ENCODE assay signal across 17 cellular contexts in genomic region chrX:126552313-126553022, GRCh38. TPM values are rescaled to one million over a fixed set of nuclear protein-coding genes. Genes with fewer than 3 reads are reported as not detected.
DNase-seq lines count a peak whose midpoint lies in the region; ATAC-seq, FAIRE-seq and TF ChIP-seq lines count a peak whose summit lies in the region.
"Had no signal": no experiment of that assay in that cellular context is flagged by ENCODE, and none has a peak within 500 bp of the region (broad histone marks: within the 10 kb centered on the region; RNA-seq: fewer than 3 reads in every experiment).

TSS of gene DCAF12L1 (minus strand) at chrX:126552814. CDS start at chrX:126552608, 206 bp downstream.

- peak; percentile 8 to 56 (median 33) for DNase-seq in right cardiac atrium
- DNase-seq in heart left ventricle: no peak
- peak; percentile 30 for DNase-seq in neural crest cell (ENCODE audit: low read depth, low spot score)
- no peak for DNase-seq in GM12892 (ENCODE audit: insufficient read length)
- DNase-seq in NCI-H1092 treated with DMSO at 0.1 percent for 48 hours (lab: John Stamatoyannopoulos, UW): no peak
- DNase-seq: activated CD4-positive, alpha-beta T cell treated with anti-CD3 and anti-CD28 coated beads, Interleukin-2, amount 10 ng/mL, durations not matched to agents 7 days and 5 days; amniotic stem cell; CD4-positive, alpha-beta memory T cell; NCI-H1417 treated with DMSO at 0.1 percent for 48 hours had no signal

- peaks cover 21% of the 10 kb centered on the region for H3K27me3 Mint-ChIP-seq in neural crest cell (ENCODE audit: low read depth)
- H3K27me3 Mint-ChIP-seq: activated CD4-positive, alpha-beta T cell treated with anti-CD3 and anti-CD28 coated beads, Interleukin-2, amount 10 ng/mL, durations not matched to agents 7 days and 5 days; CD4-positive, alpha-beta memory T cell had no signal

- H3K27ac ChIP-seq in right cardiac atrium (ENCODE audit: low read length) (no peak within 1 kb of the TSS), heart left ventricle (no peak within 1 kb of the TSS)
- H3K27ac ChIP-seq: coronary artery, KMS-11 had no signal

- no peaks in the 10 kb centered on the region for H3K36me3 ChIP-seq in heart left ventricle

- no peaks in the 10 kb centered on the region for H3K27me3 ChIP-seq in right cardiac atrium (ENCODE audit: control insufficient read depth, insufficient read depth)
- peaks cover 0 to 13% (median 0%) of the 10 kb centered on the region in 9 donors for H3K27me3 ChIP-seq in heart left ventricle

- peak within 1 kb of the TSS; percentile 79 for H3K4me3 Mint-ChIP-seq in neural crest cell
- H3K4me3 Mint-ChIP-seq: activated CD4-positive, alpha-beta T cell treated with anti-CD3 and anti-CD28 coated beads, Interleukin-2, amount 10 ng/mL, durations not matched to agents 7 days and 5 days; activated T-helper 1 cell treated with anti-CD3 and anti-CD28 coated beads, Interleukin-12 subunit alpha, Interleukin-12 subunit beta, Interleukin-2, Interleukin-4 antibody, amounts not matched to agents 30 ng/mL and 10 ng/mL and 1 ng/mL, durations not matched to agents 14 hours and 24 hours and 36 hours; CD4-positive, alpha-beta memory T cell had no signal

- WGBS in right cardiac atrium: 4% methylated on average over 83 of the region's 83 CpGs
- WGBS in heart left ventricle, 4 donors: 4 to 48% (median 24%) methylated on average over 54 to 83 of the region's 83 CpGs

- TF ChIP-seq POLR2A in heart left ventricle (IDR thresholded peaks at IDR 0.05) (no peak), GM12892 (IDR thresholded peaks at IDR 0.05; ENCODE audit: low read depth, low read length) (no peak)

- FAIRE-seq in GM12892 (lab: Jason Lieb, UNC): no peak

- intact Hi-C loops in right cardiac atrium (cut with DNase I): no loop called here
- intact Hi-C loops in heart left ventricle (cut with DNase I): no loop called here

- H3K9me3 ChIP-seq in right cardiac atrium (ENCODE audit: control insufficient read depth, low read length): no peaks in the 10 kb centered on the region
- H3K9me3 ChIP-seq in heart left ventricle: no peaks in the 10 kb centered on the region

- peaks cover 2% of the 10 kb centered on the region for H3K9me3 Mint-ChIP-seq in neural crest cell
- H3K9me3 Mint-ChIP-seq: activated CD4-positive, alpha-beta T cell treated with anti-CD3 and anti-CD28 coated beads, Interleukin-2, amount 10 ng/mL, durations not matched to agents 7 days and 5 days had no signal

- no peaks in the 10 kb centered on the region for H3K4me1 Mint-ChIP-seq in neural crest cell
- H3K4me1 Mint-ChIP-seq: activated CD4-positive, alpha-beta T cell treated with anti-CD3 and anti-CD28 coated beads, Interleukin-2, amount 10 ng/mL, durations not matched to agents 7 days and 5 days; CD4-positive, alpha-beta memory T cell had no signal

- H3K4me3 ChIP-seq in right cardiac atrium (ENCODE audit: low read length): no peak within 1 kb of the TSS
- no peak within 1 kb of the TSS for H3K4me3 ChIP-seq in heart left ventricle
- H3K4me3 ChIP-seq in iPS-11a (ENCODE audit: low read depth, low read length): peak within 1 kb of the TSS; percentile 20
- H3K4me3 ChIP-seq: coronary artery, mucosa of descending colon had no signal

- no peaks in the 10 kb centered on the region for H3K4me1 ChIP-seq in right cardiac atrium (ENCODE audit: control insufficient read depth, insufficient read depth, low read length)
- H3K4me1 ChIP-seq in heart left ventricle: no peaks in the 10 kb centered on the region

- no peak for TF ChIP-seq CTCF in heart left ventricle (IDR thresholded peaks at IDR 0.05)
- TF ChIP-seq CTCF in neural crest cell (conservative IDR thresholded peaks at IDR 0.05): no peak

- H3K36me3 Mint-ChIP-seq in neural crest cell (ENCODE audit: low read depth): peaks cover 2% of the 10 kb centered on the region
- H3K36me3 Mint-ChIP-seq: CD4-positive, alpha-beta memory T cell had no signal

- H3K27ac Mint-ChIP-seq in neural crest cell (ENCODE audit: unreplicated experiment): no peak within 1 kb of the TSS
- H3K27ac Mint-ChIP-seq: activated CD4-positive, alpha-beta T cell treated with anti-CD3 and anti-CD28 coated beads, Interleukin-2, amount 10 ng/mL, durations not matched to agents 7 days and 5 days; activated T-helper 1 cell treated with anti-CD3 and anti-CD28 coated beads, Interleukin-12 subunit alpha, Interleukin-12 subunit beta, Interleukin-2, Interleukin-4 antibody, amounts not matched to agents 30 ng/mL and 10 ng/mL and 1 ng/mL, durations not matched to agents 14 hours and 24 hours and 36 hours; CD4-positive, alpha-beta memory T cell had no signal

- ATAC-seq in right cardiac atrium: peak in 1 of 2 donors; percentile 18
- ATAC-seq in heart left ventricle: no peak
- no peak for ATAC-seq in GM21737 (IDR thresholded peaks at IDR 0.05; ENCODE audit: unreplicated experiment)
- no peak for ATAC-seq in GM19452 (IDR thresholded peaks at IDR 0.05; ENCODE audit: unreplicated experiment)
- ATAC-seq: mucosa of descending colon had no signal

RNA-seq across cellular contexts. Expression of gene DCAF12L1, which starts in this region (rescaled TPM):
- total RNA-seq in right cardiac atrium (under 1 TPM in 1 of 4 donors, not detected in 3; 0.08 TPM), heart left ventricle (not detected), neural crest cell (0.61 and 0.89 TPM in 2 replicates)
- polyA plus RNA-seq in right cardiac atrium (not detected), heart left ventricle (not detected)
- not detected for polyA plus RNA-seq in GM12892 (2012; ENCODE audit: missing spikeins)
- total RNA-seq: activated CD4-positive, alpha-beta T cell treated with anti-CD3 and anti-CD28 coated beads, Interleukin-2, amount 10 ng/mL, durations not matched to agents 7 days and 5 days; activated T-helper 1 cell treated with anti-CD3 and anti-CD28 coated beads, Interleukin-12 subunit alpha, Interleukin-12 subunit beta, Interleukin-2, Interleukin-4 antibody, amounts not matched to agents 30 ng/mL and 10 ng/mL and 1 ng/mL, durations not matched to agents 14 hours and 24 hours and 36 hours; CD4-positive, alpha-beta memory T cell; mucosa of descending colon; SK-MEL-5 had no signal
- polyA plus RNA-seq: CD4-positive, alpha-beta memory T cell had no signal

Comparison
In these comparisons a context has a peak if more than half of its experiments do, and no peak if none do; other contexts are left out.
1. Peak in DNase-seq in right cardiac atrium; RNA of the gene not detected or under 1 TPM.
2. Peak in DNase-seq in neural crest cell; RNA of the gene not detected or under 1 TPM.